1 cellular context compared by ENCODE assay signal in genomic region chr6:33321227-33321626, GRCh38.
TF ChIP-seq lines count a peak whose summit lies in the region.

No MANE protein-coding gene starts in this region.

TF ChIP-seq in A549, 52 proteins besides CTCF, POLR2A, EP300 and RAD21 (continued from another document):
- no peak for TF ChIP-seq REST (IDR thresholded peaks at IDR 0.05)
